7 cellular contexts compared by ENCODE assay signal in the genomic region with DNA sequence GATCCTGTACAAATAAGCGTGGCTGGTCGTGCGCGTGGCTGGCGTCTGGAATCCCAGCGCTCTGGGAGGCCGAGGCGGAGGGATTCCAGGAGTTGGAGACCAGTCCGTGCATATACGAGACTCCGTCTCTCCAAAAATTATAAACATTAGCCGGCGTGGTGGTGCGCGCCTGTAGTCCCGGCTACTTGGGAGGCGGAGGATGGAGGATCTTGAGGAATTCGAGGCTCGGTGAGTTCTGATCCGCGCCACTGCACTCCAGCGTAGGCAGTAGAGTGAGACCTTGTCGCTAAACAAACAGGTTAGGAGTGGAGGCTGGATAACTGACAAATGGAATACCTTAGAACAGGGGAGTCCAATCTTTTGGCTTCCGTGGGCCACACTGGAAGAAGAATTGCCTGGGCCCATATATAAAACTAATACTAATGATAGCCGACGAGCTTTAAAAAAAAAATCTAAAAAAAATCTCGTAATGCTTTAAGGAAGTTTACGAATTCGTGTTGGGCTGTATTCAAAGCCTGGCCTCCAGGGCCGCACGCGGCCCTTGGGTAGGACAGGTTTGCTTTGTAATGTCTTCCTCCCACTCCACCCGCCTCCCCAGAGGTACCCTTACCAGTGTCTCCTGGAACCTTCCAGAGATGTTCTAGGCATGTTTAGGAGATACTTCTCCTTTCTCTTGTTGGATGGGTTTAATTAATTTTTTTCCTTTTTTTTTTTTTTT. TPM values are rescaled to one million over a fixed set of nuclear protein-coding genes. Genes with fewer than 3 reads are reported as not detected.
A peak's percentile ranks its signal among the peaks of the same experiment; 100 is the strongest.
DNase-seq lines count a peak whose midpoint lies in the region; ATAC-seq, FAIRE-seq and TF ChIP-seq lines count a peak whose summit lies in the region.

No MANE protein-coding gene starts in this region.

- TF ChIP-seq CTCF in RWPE1 (conservative IDR thresholded peaks at IDR 0.05; ENCODE audit: low read depth) (no peak), esophagus squamous epithelium (IDR thresholded peaks at IDR 0.05) (no peak), progenitor cell of endocrine pancreas (IDR thresholded peaks at IDR 0.05; ENCODE audit: unreplicated experiment) (no peak)

- H3K4me3 Mint-ChIP-seq in progenitor cell of endocrine pancreas (ENCODE audit: low read depth): peak overlapping the region; percentile 99

- no peak for FAIRE-seq in HTR-8/SVneo (lab: Jason Lieb, UNC)

- H3K4me3 ChIP-seq in HAP-1: peak overlapping the region; percentile 99
- peak overlapping the region; percentile 84 to 93 (median 89) for H3K4me3 ChIP-seq in esophagus squamous epithelium

- H3K27me3 ChIP-seq in HAP-1 (ENCODE audit: low read depth) (no peaks in the 10 kb centered on the region), esophagus squamous epithelium (no peaks in the 10 kb centered on the region)

- TF ChIP-seq POLR2A in esophagus squamous epithelium (IDR thresholded peaks at IDR 0.05): no peak

- DNase-seq in HAP-1 (ENCODE audit: low spot score in 2 of 2): peak in 1 of 2 experiments; percentile 51
- peak; percentile 13 for DNase-seq in RWPE1 (ENCODE audit: low spot score)
- no peak for DNase-seq in esophagus squamous epithelium (lab: John Stamatoyannopoulos, UW)
- no peak for DNase-seq in progenitor cell of endocrine pancreas (ENCODE audit: low spot score, unreplicated experiment)
- no peak for DNase-seq in HTR-8/SVneo (ENCODE audit: insufficient read length, low spot score)

- H3K4me1 ChIP-seq in HAP-1 (peaks cover 7% of the 10 kb centered on the region; the same call in 1 of the 2 replicates), esophagus squamous epithelium (peaks cover 24 to 71% (median 24%) of the 10 kb centered on the region in 3 donors)

- no peaks in the 10 kb centered on the region for H3K27me3 Mint-ChIP-seq in progenitor cell of endocrine pancreas

- in situ Hi-C loops in HAP-1 (cut with MboI; ENCODE audit: low sequenced_read_pairs): no loop called here

- H3K27ac Mint-ChIP-seq in progenitor cell of endocrine pancreas: peak overlapping the region; percentile 99

- 58 to 63% methylated on average over 21 to 26 of the region's 33 CpGs for WGBS in esophagus squamous epithelium, 2 donors

- H3K27ac ChIP-seq in RWPE1 (peak overlapping the region; percentile 77), esophagus squamous epithelium (peak overlapping the region; percentile 87 to 93 (median 90))

- peaks cover 39% of the 10 kb centered on the region for H3K36me3 ChIP-seq in HAP-1 (replicated peaks)
- peaks cover 6 to 27% (median 9%) of the 10 kb centered on the region in 3 donors for H3K36me3 ChIP-seq in esophagus squamous epithelium

- POLR2A ChIA-PET in RWPE1 (lab: Yijun Ruan, JAX; ENCODE audit: low non-redundant PET): interaction anchor here (1.1 kb wide), 1 partner anchor 12 kb away, joined by 3 read pairs; no protein-coding TSS in a partner anchor

- H3K4me1 Mint-ChIP-seq in progenitor cell of endocrine pancreas (ENCODE audit: low read depth): peaks cover 17% of the 10 kb centered on the region

- CTCF ChIA-PET in RWPE1 (lab: Yijun Ruan, JAX): interaction anchor here (0.6 kb wide), 1 partner anchor 15 kb away, joined by 3 read pairs; no protein-coding TSS in a partner anchor

- H3K9me3 ChIP-seq in HAP-1 (no peaks in the 10 kb centered on the region), esophagus squamous epithelium (no peaks in the 10 kb centered on the region)

- H3K36me3 Mint-ChIP-seq in progenitor cell of endocrine pancreas (ENCODE audit: insufficient read depth): peaks cover 10% of the 10 kb centered on the region

- ATAC-seq in GM18517 (IDR thresholded peaks at IDR 0.05; ENCODE audit: unreplicated experiment): no peak
- no peak for ATAC-seq in GM21528 (IDR thresholded peaks at IDR 0.05; ENCODE audit: low FRiP score, unreplicated experiment)

- H3K9me3 Mint-ChIP-seq in progenitor cell of endocrine pancreas (ENCODE audit: low read depth): no peaks in the 10 kb centered on the region

- intact Hi-C loops in esophagus squamous epithelium (cut with DNase I): no loop called here

RNA-seq across cellular contexts. Expression of gene RSL1D1, which starts 0.9 kb away (rescaled TPM):
- total RNA-seq in esophagus squamous epithelium: 100 to 1,000 TPM in 3 of 4 donors, 10 to 100 TPM in 1; 85.4 to 187 (median 145) TPM
- 133 and 139 TPM in 2 replicates for total RNA-seq in progenitor cell of endocrine pancreas

RNA-seq across cellular contexts. Expression of gene ZC3H7A, which starts 55.2 kb away (rescaled TPM):
- total RNA-seq in esophagus squamous epithelium: 10 to 100 TPM; 16.6 to 34.1 (median 30.2) TPM
- 63.9 and 68.7 TPM in 2 replicates for total RNA-seq in progenitor cell of endocrine pancreas
